ENCODE assay signal across 1 cellular context in genomic region chr6:159968295-159969203, GRCh38.
TF ChIP-seq lines count a peak whose summit lies in the region.

TSS of gene IGF2R (plus strand) at chr6:159969082. CDS start at chr6:159969247, 165 bp downstream.

TF ChIP-seq in K562, 482 proteins besides CTCF, POLR2A, EP300 and RAD21 (continued from another document and continues in another):
- TF ChIP-seq CC2D1A (IDR thresholded peaks at IDR 0.05) (0 out of 2 replicates have a peak, but pooled peaks have one; percentile 12), XRCC4 (IDR thresholded peaks at IDR 0.05; ENCODE audit: extremely low read depth, insufficient read depth, insufficient read length) (no peak), JUNB (CRISPR knock-in tag; conservative IDR thresholded peaks at IDR 0.05) (no peak), ZNF512 (tag; IDR thresholded peaks at IDR 0.05) (no peak), NFIX (CRISPR knock-in tag; IDR thresholded peaks at IDR 0.05; ENCODE audit: low read depth) (no peak), MAFF (IDR thresholded peaks at IDR 0.05; ENCODE audit: low read length) (no peak), MTA3 (IDR thresholded peaks at IDR 0.05; ENCODE audit: borderline replicate concordance) (peak; percentile 72; the same call in 1 of the 2 replicates), DDX20 (tag; IDR thresholded peaks at IDR 0.05; ENCODE audit: low read depth) (0 out of 2 replicates have a peak, but pooled peaks have one; percentile 25), NCOA2 (IDR thresholded peaks at IDR 0.05; ENCODE audit: partially characterized antibody in 2 of 2) (no peak), AFF4 (CRISPR knock-in tag; IDR thresholded peaks at IDR 0.05) (no peak), ILF3 (IDR thresholded peaks at IDR 0.05; ENCODE audit: borderline replicate concordance) (no peak), KLF1 (tag; IDR thresholded peaks at IDR 0.05) (peak; percentile 82), KDM5B (IDR thresholded peaks at IDR 0.05; ENCODE audit: insufficient replicate concordance, low read depth, low read length) (peak; percentile 92), HDAC8 (tag; IDR thresholded peaks at IDR 0.05) (peak; percentile 71; the same call in 1 of the 2 replicates), HNRNPH1 (optimal IDR thresholded peaks at IDR 0.05; ENCODE audit: low read depth, low read length) (no peak), ELF4 (CRISPR knock-in tag; IDR thresholded peaks at IDR 0.05) (peak; percentile 81), ERF (CRISPR knock-in tag; IDR thresholded peaks at IDR 0.05) (peak; percentile 89), KDM4B (IDR thresholded peaks at IDR 0.05; ENCODE audit: borderline replicate concordance in 2 of 2, low read depth in 1 of 2) (peak in 1 of 2 experiments; percentile 75; a peak in 1 of 4 replicates), ZNF316 (IDR thresholded peaks at IDR 0.05) (no peak), ELK1 (CRISPR knock-in tag; IDR thresholded peaks at IDR 0.05) (no peak), CLOCK (CRISPR knock-in tag; IDR thresholded peaks at IDR 0.05; ENCODE audit: borderline replicate concordance) (peak; percentile 49; the same call in 1 of the 2 replicates), U2AF2 (optimal IDR thresholded peaks at IDR 0.05; ENCODE audit: low read depth, low read length) (no peak), CCAR2 (IDR thresholded peaks at IDR 0.05; ENCODE audit: low read depth, low read length) (no peak), CHD4 (IDR thresholded peaks at IDR 0.05; ENCODE audit: insufficient read depth, insufficient replicate concordance, low read depth, low read length, poor library complexity, severe bottlenecking) (no peak), MECOM (CRISPR knock-in tag; IDR thresholded peaks at IDR 0.05) (no peak), ZNF121 (CRISPR knock-in tag; conservative IDR thresholded peaks at IDR 0.05) (no peak), RBM15 (IDR thresholded peaks at IDR 0.05; ENCODE audit: insufficient read depth, low read length) (no peak), TBL1XR1 (IDR thresholded peaks at IDR 0.05; ENCODE audit: low read length in 2 of 2) (no peak), EZH2 (IDR thresholded peaks at IDR 0.05; ENCODE audit: borderline replicate concordance, low read depth, low read length) (no peak), ZNF3 (CRISPR knock-in tag; IDR thresholded peaks at IDR 0.05) (no peak), HDGF (IDR thresholded peaks at IDR 0.05) (no peak), GATAD2A (IDR thresholded peaks at IDR 0.05) (0 out of 2 replicates have a peak, but pooled peaks have one; percentile 19), ZNF212 (CRISPR knock-in tag; IDR thresholded peaks at IDR 0.05) (0 out of 2 replicates have a peak, but pooled peaks have one; percentile 14), POU5F1 (IDR thresholded peaks at IDR 0.05; ENCODE audit: borderline replicate concordance, low read depth, low read length, partially characterized antibody) (no peak), CEBPG (CRISPR knock-in tag; IDR thresholded peaks at IDR 0.05) (no peak), CEBPG (tag; conservative IDR thresholded peaks at IDR 0.05 in 1 of 2, IDR thresholded peaks at IDR 0.05 in 1 of 2) (no peak), ADNP (tag; IDR thresholded peaks at IDR 0.05) (no peak), TFE3 (CRISPR knock-in tag; IDR thresholded peaks at IDR 0.05) (peak; percentile 98), NR2F6 (CRISPR knock-in tag; IDR thresholded peaks at IDR 0.05) (0 out of 2 replicates have a peak, but pooled peaks have one; percentile 36), DIDO1 (tag; IDR thresholded peaks at IDR 0.05; ENCODE audit: low read depth) (no peak), PTTG1 (tag; IDR thresholded peaks at IDR 0.05; ENCODE audit: low read depth) (no peak), ZNF740 (CRISPR knock-in tag; IDR thresholded peaks at IDR 0.05) (peak; percentile 90), ZNF740 (tag; IDR thresholded peaks at IDR 0.05) (peak in 1 of 2 experiments; percentile 97; a peak in 2 of 4 replicates), ZNF551 (CRISPR knock-in tag; IDR thresholded peaks at IDR 0.05) (no peak), SETDB1 (IDR thresholded peaks at IDR 0.05; ENCODE audit: low read length) (no peak), KHSRP (IDR thresholded peaks at IDR 0.05) (no peak), E2F1 (CRISPR knock-in tag; IDR thresholded peaks at IDR 0.05) (peak; percentile 54; the same call in 1 of the 2 replicates), HNRNPUL1 (IDR thresholded peaks at IDR 0.05; ENCODE audit: low read length) (no peak), CBFA2T2 (conservative IDR thresholded peaks at IDR 0.05) (peak; percentile 47), SOX6 (IDR thresholded peaks at IDR 0.05) (peak; percentile 64; the same call in 1 of the 2 replicates), DMBX1 (CRISPR knock-in tag; IDR thresholded peaks at IDR 0.05; ENCODE audit: borderline replicate concordance) (peak; percentile 83), MLLT1 (IDR thresholded peaks at IDR 0.05) (peak in 1 of 2 experiments; percentile 66; a peak in 1 of 4 replicates), RBM14 (IDR thresholded peaks at IDR 0.05; ENCODE audit: borderline replicate concordance, insufficient read depth, low read depth, low read length) (no peak), ZNF263 (CRISPR knock-in tag; IDR thresholded peaks at IDR 0.05; ENCODE audit: borderline replicate concordance) (0 out of 2 replicates have a peak, but pooled peaks have one; percentile 14), TAF1 (IDR thresholded peaks at IDR 0.05; ENCODE audit: control insufficient read depth, extremely low read depth, insufficient read depth, low read length, severe bottlenecking) (peak; percentile 85), MEF2D (tag; conservative IDR thresholded peaks at IDR 0.05; ENCODE audit: low read depth) (0 out of 2 replicates have a peak, but pooled peaks have one; percentile 29), SIRT6 (IDR thresholded peaks at IDR 0.05; ENCODE audit: low read depth, low read length) (no peak), ZFP36 (IDR thresholded peaks at IDR 0.05; ENCODE audit: low read depth, low read length, partially characterized antibody) (no peak), ZNF699 (CRISPR knock-in tag; IDR thresholded peaks at IDR 0.05; ENCODE audit: insufficient replicate concordance) (no peak), RUNX1 (IDR thresholded peaks at IDR 0.05; ENCODE audit: low read depth) (no peak)
